In the genomic region with DNA sequence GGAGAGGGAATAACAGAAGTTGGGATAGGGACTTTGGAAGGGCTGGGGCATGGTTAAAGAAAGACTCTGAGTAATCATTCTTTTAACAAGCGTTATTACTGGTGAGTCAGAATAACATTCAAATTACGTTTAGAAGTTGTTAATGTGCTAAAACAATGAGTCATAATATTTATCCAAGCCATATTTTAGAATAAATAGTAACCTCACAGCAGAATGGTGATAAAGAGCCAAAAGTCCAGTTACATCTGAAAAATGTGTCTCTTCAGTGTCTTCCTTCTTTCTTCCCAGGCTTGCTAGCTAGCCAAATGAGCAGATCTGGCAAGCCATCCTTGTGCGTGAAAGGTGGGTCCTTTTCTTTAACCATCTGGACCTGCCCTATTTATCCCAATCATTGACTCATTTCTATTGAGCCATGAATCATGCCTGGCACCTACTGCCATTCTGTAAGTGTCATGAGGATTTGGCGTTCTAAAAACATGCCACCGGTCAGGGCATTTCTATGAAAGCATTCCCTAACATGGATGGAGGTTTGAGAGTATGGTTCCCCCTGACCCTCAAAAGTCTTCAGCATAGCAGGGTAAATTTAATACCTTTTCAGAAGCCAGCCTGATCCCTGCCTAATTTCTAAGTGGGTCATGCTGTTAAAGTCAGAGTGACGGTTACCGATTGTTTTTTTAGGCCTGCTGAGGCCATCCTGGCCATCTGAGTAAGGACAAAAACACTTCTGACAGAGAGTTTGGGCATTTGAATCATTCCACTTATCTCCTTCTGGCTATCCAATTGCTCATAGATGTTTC, we compare ENCODE assay signal across 10 cellular contexts. TPM values are rescaled to one million over a fixed set of nuclear protein-coding genes. Genes with fewer than 3 reads are reported as not detected.
A peak's percentile ranks its signal among the peaks of the same experiment; 100 is the strongest.
DNase-seq lines count a peak whose midpoint lies in the region; ATAC-seq and TF ChIP-seq lines count a peak whose summit lies in the region.
"Had no signal": no experiment of that assay in that cellular context is flagged by ENCODE, and none has a peak within 500 bp of the region (broad histone marks: within the 10 kb centered on the region; RNA-seq: fewer than 3 reads in every experiment).

No MANE protein-coding gene starts in this region.

- H3K4me3 Mint-ChIP-seq in nephron progenitor cell, result no peak overlapping the region
- H3K4me3 Mint-ChIP-seq in stimulated activated effector memory CD8-positive, alpha-beta T cell treated with anti-CD3 and anti-CD28 coated beads, Interleukin-12 subunit alpha, Interleukin-12 subunit beta, amount 100 ng/mL, for 72 hours, result no peak overlapping the region
- H3K4me3 Mint-ChIP-seq: naive thymus-derived CD8-positive, alpha-beta T cell had no signal

- H3K27me3 ChIP-seq in Panc1 (ENCODE audit: control insufficient read depth, insufficient read depth, low read length) (no peaks in the 10 kb centered on the region), BE2C (no peaks in the 10 kb centered on the region)

- H3K4me1 Mint-ChIP-seq in nephron progenitor cell, result peaks cover 45% of the 10 kb centered on the region
- no peaks in the 10 kb centered on the region for H3K4me1 Mint-ChIP-seq in stimulated activated effector memory CD8-positive, alpha-beta T cell treated with anti-CD3 and anti-CD28 coated beads, Interleukin-12 subunit alpha, Interleukin-12 subunit beta, amount 100 ng/mL, for 72 hours
- H3K4me1 Mint-ChIP-seq: naive thymus-derived CD8-positive, alpha-beta T cell had no signal

- no peaks in the 10 kb centered on the region for H3K9me3 Mint-ChIP-seq in nephron progenitor cell
- H3K9me3 Mint-ChIP-seq in stimulated activated effector memory CD8-positive, alpha-beta T cell treated with anti-CD3 and anti-CD28 coated beads, Interleukin-12 subunit alpha, Interleukin-12 subunit beta, amount 100 ng/mL, for 72 hours, result no peaks in the 10 kb centered on the region
- H3K9me3 Mint-ChIP-seq: naive thymus-derived CD8-positive, alpha-beta T cell had no signal

- CTCF ChIA-PET in Panc1 (lab: Charles Lee), result interaction anchor here (0.6 kb wide), 1 partner anchor 22 kb away, joined by 8 read pairs; no protein-coding TSS in a partner anchor

- no TSS peak for BruUV-seq in Panc1 (replicated peaks; lab: Mats Ljungman, UMichigan)

- peak overlapping the region; percentile 2 to 37; a peak in 2 of 4 replicates for H3K4me3 ChIP-seq in Panc1 (ENCODE audit: low read depth in 2 of 2, low read length in 2 of 2)
- no peak overlapping the region for H3K4me3 ChIP-seq in epithelial cell of proximal tubule (ENCODE audit: low read depth, low read length)
- H3K4me3 ChIP-seq in BE2C (ENCODE audit: low read depth, low read length), result no peak overlapping the region

- POLR2A ChIA-PET in Panc1 (lab: Charles Lee), result interaction anchor here (0.5 to 1.1 kb wide), 3 partner anchors 27 to 194 kb away, joined by 4 to 13 read pairs (median 7); a partner anchor contains a TSS

- peak overlapping the region; percentile 98 for H3K27ac ChIP-seq in Panc1 (ENCODE audit: low read length)

- TF ChIP-seq CTCF in Panc1 (IDR thresholded peaks at IDR 0.05) (no peak), epithelial cell of proximal tubule (conservative IDR thresholded peaks at IDR 0.05; ENCODE audit: low read depth, low read length) (no peak), nephron progenitor cell (IDR thresholded peaks at IDR 0.05) (no peak), BE2C (IDR thresholded peaks at IDR 0.05; ENCODE audit: low read depth, low read length) (no peak)

- peak; percentile 59 for DNase-seq in DMS 273 treated with DMSO at 0.1 percent for 48 hours (lab: John Stamatoyannopoulos, UW)
- DNase-seq in Panc1 (ENCODE audit: low read depth, low spot score), result peak; percentile 99
- peak; percentile 47 for DNase-seq in epithelial cell of proximal tubule (ENCODE audit: low read depth)
- DNase-seq in nephron progenitor cell, result no peak
- DNase-seq in stimulated activated effector memory CD8-positive, alpha-beta T cell treated with anti-CD3 and anti-CD28 coated beads, Interleukin-12 subunit alpha, Interleukin-12 subunit beta, amount 100 ng/mL, for 72 hours (ENCODE audit: low spot score in 2 of 2), result no peak
- no peak for DNase-seq in HuH-7 (ENCODE audit: low spot score)
- DNase-seq in BE2C, result no peak
- DNase-seq: naive thymus-derived CD8-positive, alpha-beta T cell had no signal

- ATAC-seq in Panc1 (peak; percentile 96), HG03135 (IDR thresholded peaks at IDR 0.05; ENCODE audit: unreplicated experiment) (no peak)
- ATAC-seq in stimulated activated effector memory CD8-positive, alpha-beta T cell treated with anti-CD3 and anti-CD28 coated beads, Interleukin-12 subunit alpha, Interleukin-12 subunit beta, amount 100 ng/mL, for 72 hours, result no peak
- ATAC-seq: naive thymus-derived CD8-positive, alpha-beta T cell had no signal

- no peaks in the 10 kb centered on the region for H3K36me3 Mint-ChIP-seq in nephron progenitor cell (ENCODE audit: low read depth)
- no peaks in the 10 kb centered on the region for H3K36me3 Mint-ChIP-seq in stimulated activated effector memory CD8-positive, alpha-beta T cell treated with anti-CD3 and anti-CD28 coated beads, Interleukin-12 subunit alpha, Interleukin-12 subunit beta, amount 100 ng/mL, for 72 hours
- H3K36me3 Mint-ChIP-seq: naive thymus-derived CD8-positive, alpha-beta T cell had no signal

- H3K27me3 Mint-ChIP-seq in nephron progenitor cell (ENCODE audit: low read depth, poor library complexity), result peaks cover 11% of the 10 kb centered on the region

- H3K27ac Mint-ChIP-seq in nephron progenitor cell, result peak overlapping the region; percentile 72
- H3K27ac Mint-ChIP-seq in stimulated activated effector memory CD8-positive, alpha-beta T cell treated with anti-CD3 and anti-CD28 coated beads, Interleukin-12 subunit alpha, Interleukin-12 subunit beta, amount 100 ng/mL, for 72 hours, result no peak overlapping the region
- H3K27ac Mint-ChIP-seq: naive thymus-derived CD8-positive, alpha-beta T cell had no signal

- in situ Hi-C loops in Panc1 (cut with HindIII; ENCODE audit: low pct_unique_long_range_greater_than_20kb, low sequenced_read_pairs), result no loop called here

- H3K4me1 ChIP-seq in Panc1 (ENCODE audit: control insufficient read depth, insufficient read depth, low read length) (peaks cover 75% of the 10 kb centered on the region), BE2C (peaks cover 14% of the 10 kb centered on the region; the same call in 1 of the 2 replicates)

- intact Hi-C loops in Panc1 (cut with micrococcal nuclease; ENCODE audit: unreplicated experiment), result no loop called here

- no peaks in the 10 kb centered on the region; the same call in 1 of the 2 replicates for H3K36me3 ChIP-seq in Panc1 (ENCODE audit: control insufficient read depth, insufficient read depth, low read length)
- H3K36me3 ChIP-seq in BE2C, result no peaks in the 10 kb centered on the region

- peaks cover 4% of the 10 kb centered on the region; the same call in 1 of the 2 replicates for H3K9me3 ChIP-seq in Panc1 (ENCODE audit: control insufficient read depth, insufficient read depth, low read depth, low read length)
- no peaks in the 10 kb centered on the region for H3K9me3 ChIP-seq in BE2C

RNA-seq across cellular contexts. Expression of a gene that starts 26.8 kb away (rescaled TPM):
- total RNA-seq in Panc1 (2021; ENCODE audit: unreplicated experiment) (39.1 TPM), epithelial cell of proximal tubule (0.36 and 0.98 TPM in 2 replicates)
- polyA plus RNA-seq in Panc1 (2012; ENCODE audit: insufficient read length), result 16.3 TPM
- polyA plus RNA-seq in BE2C (2012; ENCODE audit: insufficient read depth, insufficient read length, low read depth), result not detected
- total RNA-seq: naive thymus-derived CD8-positive, alpha-beta T cell; temporal lobe had no signal
- polyA plus RNA-seq: naive thymus-derived CD8-positive, alpha-beta T cell had no signal

Comparison
In these comparisons a context has a peak if more than half of its experiments do, and no peak if none do; other contexts are left out.
1. DNase-seq: peak in DMS 273 treated with DMSO at 0.1 percent for 48 hours (single experiment), Panc1 (single experiment) and epithelial cell of proximal tubule (single experiment); none in nephron progenitor cell (single experiment), stimulated activated effector memory CD8-positive, alpha-beta T cell treated with anti-CD3 and anti-CD28 coated beads, Interleukin-12 subunit alpha, Interleukin-12 subunit beta, amount 100 ng/mL, for 72 hours (0 of 2), HuH-7 (single experiment) and BE2C (single experiment).
2. H3K4me3 ChIP-seq: peak in Panc1 (2 of 2); none in epithelial cell of proximal tubule (single experiment) and BE2C (single experiment).
3. RNA of a gene that starts 26.8 kb away (total RNA-seq): 39.1 TPM in Panc1 (single experiment); 0.36 to 0.98 TPM in epithelial cell of proximal tubule; every median in the first group is over 10 times any median in the second.